8 cellular contexts compared by ENCODE assay signal in genomic region chr1:14945132-14946010, GRCh38.
DNase-seq lines count a peak whose midpoint lies in the region; ATAC-seq and TF ChIP-seq lines count a peak whose summit lies in the region.

No MANE protein-coding gene starts in this region.

- H3K4me3 Mint-ChIP-seq in endodermal cell (no peak overlapping the region), type B pancreatic cell (peak overlapping the region; percentile 82)

- ATAC-seq in GM19324 (IDR thresholded peaks at IDR 0.05; ENCODE audit: low FRiP score, unreplicated experiment) (no peak), GM18520 (IDR thresholded peaks at IDR 0.05; ENCODE audit: unreplicated experiment) (no peak)

- H3K27ac ChIP-seq in endodermal cell (ENCODE audit: low read depth, low read length) (peak overlapping the region; percentile 9), mesodermal cell (ENCODE audit: low read depth, low read length, severe bottlenecking) (peak overlapping the region; percentile 83)

- no peaks in the 10 kb centered on the region for H3K9me3 ChIP-seq in endodermal cell (ENCODE audit: control insufficient read depth, low read length)
- no peaks in the 10 kb centered on the region for H3K9me3 ChIP-seq in mesodermal cell (ENCODE audit: control insufficient read depth, low read length)

- H3K4me3 ChIP-seq in endodermal cell (ENCODE audit: low read length) (no peak overlapping the region), mesodermal cell (ENCODE audit: extremely low read depth, insufficient read depth, low read length, poor library complexity, severe bottlenecking) (no peak overlapping the region)

- H3K36me3 Mint-ChIP-seq in endodermal cell (ENCODE audit: low read depth) (no peaks in the 10 kb centered on the region), type B pancreatic cell (no peaks in the 10 kb centered on the region)

- DNase-seq in NCI-H446 treated with DMSO at 0.1 percent for 48 hours (lab: John Stamatoyannopoulos, UW), result peak; percentile 96
- DNase-seq in endodermal cell, result peak; percentile 69
- DNase-seq in type B pancreatic cell (ENCODE audit: extremely low spot score, unreplicated experiment), result no peak
- no peak for DNase-seq in activated CD4-positive, alpha-beta T cell treated with anti-CD3 and anti-CD28 coated beads for 4 hours
- DNase-seq in activated CD4-positive, alpha-beta T cell treated with anti-CD3 and anti-CD28 coated beads for 1 hour, result no peak

- H3K27me3 Mint-ChIP-seq in endodermal cell (ENCODE audit: insufficient read depth), result no peaks in the 10 kb centered on the region
- no peaks in the 10 kb centered on the region for H3K27me3 Mint-ChIP-seq in type B pancreatic cell

- no peaks in the 10 kb centered on the region for H3K9me3 Mint-ChIP-seq in endodermal cell
- no peaks in the 10 kb centered on the region for H3K9me3 Mint-ChIP-seq in type B pancreatic cell

- H3K27me3 ChIP-seq in endodermal cell (ENCODE audit: control insufficient read depth, insufficient read depth, low read length, poor library complexity, severe bottlenecking), result no peaks in the 10 kb centered on the region

- no peaks in the 10 kb centered on the region for H3K36me3 ChIP-seq in endodermal cell (ENCODE audit: control insufficient read depth, insufficient read depth, low read length)
- H3K36me3 ChIP-seq in mesodermal cell (ENCODE audit: control insufficient read depth, insufficient read depth, low read length), result no peaks in the 10 kb centered on the region

- 67 to 84% methylated on average over 10 to 26 of the region's 26 CpGs for WGBS in endodermal cell (ENCODE audit: insufficient coverage in 1 of 2, insufficient read length in 1 of 2), 2 experiments
- 76 to 84% methylated on average over 16 of the region's 26 CpGs for WGBS in mesodermal cell (ENCODE audit: insufficient coverage in 2 of 2), 2 experiments

- H3K27ac Mint-ChIP-seq in endodermal cell (no peak overlapping the region), type B pancreatic cell (peak overlapping the region; percentile 89)

- TF ChIP-seq CTCF in endodermal cell (conservative IDR thresholded peaks at IDR 0.05), result no peak
- no peak for TF ChIP-seq CTCF in type B pancreatic cell (conservative IDR thresholded peaks at IDR 0.05)

- H3K9ac ChIP-seq in endodermal cell (ENCODE audit: extremely low read depth, low read length, poor library complexity, severe bottlenecking), result no peak overlapping the region

- peaks cover 24% of the 10 kb centered on the region for H3K4me1 Mint-ChIP-seq in endodermal cell
- peaks cover 49% of the 10 kb centered on the region for H3K4me1 Mint-ChIP-seq in type B pancreatic cell (ENCODE audit: unreplicated experiment)

- peaks cover 10% of the 10 kb centered on the region for H3K4me1 ChIP-seq in endodermal cell (ENCODE audit: control insufficient read depth, insufficient read depth, low read length)
- peaks cover 56% of the 10 kb centered on the region for H3K4me1 ChIP-seq in mesodermal cell (ENCODE audit: control insufficient read depth, insufficient read depth, low read length, poor library complexity, severe bottlenecking)

Comparison
In these comparisons a context has a peak if more than half of its experiments do, and no peak if none do; other contexts are left out.
1. DNase-seq: peak in NCI-H446 treated with DMSO at 0.1 percent for 48 hours (single experiment) and endodermal cell (single experiment); none in type B pancreatic cell (single experiment), activated CD4-positive, alpha-beta T cell treated with anti-CD3 and anti-CD28 coated beads for 4 hours (0 of 2) and activated CD4-positive, alpha-beta T cell treated with anti-CD3 and anti-CD28 coated beads for 1 hour (single experiment).